In genomic region chrX:119684916-119685224, GRCh38 we compare ENCODE assay signal across 1 cellular context.
TF ChIP-seq lines count a peak whose summit lies in the region.

No MANE protein-coding gene starts in this region.

TF ChIP-seq in GM12878, 131 proteins besides CTCF, POLR2A, EP300 and RAD21:
- TF ChIP-seq HCFC1 (IDR thresholded peaks at IDR 0.05; ENCODE audit: low read length) (no peak), KAT2A (conservative IDR thresholded peaks at IDR 0.05; ENCODE audit: control insufficient read depth, low read depth, low read length) (no peak)
TF ChIP-seq in GM12878: peak in this region for 0.
